In the genomic region with DNA sequence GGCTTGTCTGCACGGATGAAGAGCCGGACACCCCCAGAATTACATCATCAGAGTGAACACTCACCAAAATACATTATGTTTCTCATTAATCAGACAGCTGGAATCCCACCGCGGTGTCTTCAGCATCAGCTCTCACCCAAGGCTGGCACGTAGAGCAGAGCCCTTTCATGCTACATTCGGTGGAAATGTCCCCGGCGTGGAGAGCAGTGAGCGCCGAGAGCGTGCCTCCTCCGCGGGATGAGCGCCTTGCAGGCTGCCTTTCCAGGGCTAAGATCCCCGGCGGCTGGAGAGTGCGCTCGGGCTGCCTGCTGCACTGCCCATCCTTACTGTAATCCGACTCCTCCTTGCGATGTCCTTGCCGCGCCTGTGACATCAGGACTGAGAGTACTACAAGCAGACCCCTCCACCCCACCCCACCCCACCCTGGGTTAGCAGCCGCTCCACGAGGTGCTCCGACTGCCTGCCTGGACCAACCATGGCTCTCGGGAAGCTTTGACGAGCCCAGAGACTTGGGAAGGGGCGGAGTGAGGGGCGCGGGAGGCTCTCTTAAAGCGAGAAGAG, we compare ENCODE assay signal across 9 cellular contexts. TPM values are rescaled to one million over a fixed set of nuclear protein-coding genes. Genes with fewer than 3 reads are reported as not detected.
DNase-seq lines count a peak whose midpoint lies in the region; ATAC-seq, FAIRE-seq and TF ChIP-seq lines count a peak whose summit lies in the region.
"Had no signal": no experiment of that assay in that cellular context is flagged by ENCODE, and none has a peak within 500 bp of the region (broad histone marks: within the 10 kb centered on the region; RNA-seq: fewer than 3 reads in every experiment).

ZNF385D (minus strand) TSS at position 380 of the 561 bp plus-strand sequence; CDS start at position 86, 294 bp downstream.

- DNase-seq in MG63 (peak; percentile 49), chondrocyte (ENCODE audit: low spot score) (peak; percentile 91), keratinocyte (ENCODE audit: low read depth, low spot score) (no peak), cortex of kidney (lab: John Stamatoyannopoulos, UW) (no peak), A673 (ENCODE audit: low spot score) (no peak)
- DNase-seq: activated B cell treated with CpG ODN at 0.5 μM for 24 hours had no signal

- H3K9me3 ChIP-seq in MG63 (no peaks in the 10 kb centered on the region), keratinocyte (ENCODE audit: control insufficient read depth, low read depth, low read length) (no peaks in the 10 kb centered on the region), stomach smooth muscle (ENCODE audit: control insufficient read depth in 2 of 2, low read length in 2 of 2) (no peaks in the 10 kb centered on the region), A673 (ENCODE audit: low read depth, low read length, poor library complexity, severe bottlenecking) (peaks cover 3% of the 10 kb centered on the region)

- peak within 1 kb of the TSS; percentile 50 for H3K4me3 Mint-ChIP-seq in chondrocyte (ENCODE audit: unreplicated experiment)
- H3K4me3 Mint-ChIP-seq: activated B cell treated with CpG ODN at 0.5 μM for 24 hours had no signal

- CTCF ChIA-PET in A673 (lab: Charles Lee), result no interaction called here

- H3K27ac ChIP-seq in keratinocyte (ENCODE audit: control insufficient read depth, insufficient read depth, low read length) (no peak within 1 kb of the TSS), stomach smooth muscle (ENCODE audit: low read length) (peak within 1 kb of the TSS; percentile 42), A673 (ENCODE audit: low read depth, low read length, poor library complexity, severe bottlenecking) (no peak within 1 kb of the TSS)

- H3K27ac Mint-ChIP-seq in chondrocyte (ENCODE audit: unreplicated experiment), result no peak within 1 kb of the TSS
- H3K27ac Mint-ChIP-seq: activated B cell treated with CpG ODN at 0.5 μM for 24 hours had no signal

- dilution Hi-C loops in keratinocyte (cut with MboI; ENCODE audit: extremely low pct_ligation_motif_present, low sequenced_read_pairs), result no loop called here

- no peak for TF ChIP-seq CTCF in chondrocyte (IDR thresholded peaks at IDR 0.05)
- TF ChIP-seq CTCF in keratinocyte (optimal IDR thresholded peaks at IDR 0.05 in 1 of 3, IDR thresholded peaks at IDR 0.05 in 1 of 3, conservative IDR thresholded peaks at IDR 0.05 in 1 of 3; ENCODE audit: extremely low read depth in 1 of 3, insufficient read depth in 2 of 3, low read length in 3 of 3), result no peak
- no peak for TF ChIP-seq CTCF in A673 (conservative IDR thresholded peaks at IDR 0.05; ENCODE audit: low read depth, low read length)

- H3K27me3 ChIP-seq in MG63 (no peaks in the 10 kb centered on the region), keratinocyte (ENCODE audit: control insufficient read depth, extremely low read depth, insufficient read depth, low read length) (no peaks in the 10 kb centered on the region), stomach smooth muscle (ENCODE audit: control insufficient read depth in 1 of 2, insufficient read depth in 2 of 2, low read length in 2 of 2) (no peaks in the 10 kb centered on the region), A673 (replicated peaks; ENCODE audit: insufficient read depth, low read depth, low read length, poor library complexity) (no peaks in the 10 kb centered on the region)

- no peaks in the 10 kb centered on the region for H3K9me3 Mint-ChIP-seq in chondrocyte (ENCODE audit: low read depth)
- H3K9me3 Mint-ChIP-seq: activated B cell treated with CpG ODN at 0.5 μM for 24 hours had no signal

- no peaks in the 10 kb centered on the region for H3K4me1 ChIP-seq in keratinocyte (ENCODE audit: control insufficient read depth, extremely low read depth, insufficient read depth, low read length)
- H3K4me1 ChIP-seq in stomach smooth muscle (ENCODE audit: control insufficient read depth, insufficient read depth, low read length), result no peaks in the 10 kb centered on the region
- no peaks in the 10 kb centered on the region for H3K4me1 ChIP-seq in A673 (ENCODE audit: insufficient read depth, low read length, poor library complexity, severe bottlenecking)

- peak within 1 kb of the TSS; percentile 45 for H3K4me2 ChIP-seq in keratinocyte (ENCODE audit: control insufficient read depth, extremely low read depth, insufficient read depth, low read depth, low read length)

- no peaks in the 10 kb centered on the region for H4K20me1 ChIP-seq in keratinocyte (ENCODE audit: control insufficient read depth, extremely low read depth, insufficient read depth, low read length)

- H3K79me2 ChIP-seq in keratinocyte (ENCODE audit: control insufficient read depth, insufficient read depth, low read length), result no peaks in the 10 kb centered on the region

- H2AFZ ChIP-seq in keratinocyte (ENCODE audit: control insufficient read depth, low read length), result no peak within 1 kb of the TSS

- H3K36me3 ChIP-seq in MG63 (no peaks in the 10 kb centered on the region), keratinocyte (ENCODE audit: control insufficient read depth in 2 of 2, extremely low read depth in 1 of 2, insufficient read depth in 2 of 2, low read length in 2 of 2) (no peaks in the 10 kb centered on the region), stomach smooth muscle (ENCODE audit: control insufficient read depth in 2 of 2, insufficient read depth in 2 of 2, low read length in 2 of 2) (no peaks in the 10 kb centered on the region), A673 (ENCODE audit: insufficient read depth, low read length, poor library complexity, severe bottlenecking) (no peaks in the 10 kb centered on the region)

- POLR2A ChIA-PET in A673 (lab: Charles Lee; ENCODE audit: low non-redundant PET), result no interaction called here

- H3K27me3 Mint-ChIP-seq in chondrocyte (ENCODE audit: low read depth), result peaks cover 9% of the 10 kb centered on the region

- no peak for ATAC-seq in GM18502 (IDR thresholded peaks at IDR 0.05; ENCODE audit: poor library complexity, unreplicated experiment)
- ATAC-seq in GM18870 (IDR thresholded peaks at IDR 0.05; ENCODE audit: unreplicated experiment), result no peak

- no TSS peak for BruUV-seq in A673 (replicated peaks; lab: Mats Ljungman, UMichigan)

- no peak for FAIRE-seq in keratinocyte (lab: Jason Lieb, UNC)

- intact Hi-C loops in A673 (cut with micrococcal nuclease; ENCODE audit: unreplicated experiment), result no loop called here

- H3K4me3 ChIP-seq in MG63 (peak within 1 kb of the TSS; percentile 51), keratinocyte (ENCODE audit: control insufficient read depth in 2 of 3, extremely low read depth in 1 of 3, insufficient read depth in 2 of 3, low read depth in 1 of 3, low read length in 3 of 3) (no peak within 1 kb of the TSS), stomach smooth muscle (ENCODE audit: low read length in 2 of 2) (peak within 1 kb of the TSS; percentile 80 to 84), A673 (ENCODE audit: low read depth, low read length, poor library complexity, severe bottlenecking) (no peak within 1 kb of the TSS)

- no peaks in the 10 kb centered on the region for H3K9me1 ChIP-seq in keratinocyte (ENCODE audit: control insufficient read depth, extremely low read depth, insufficient read depth, low read length)

- H3K9ac ChIP-seq in keratinocyte (ENCODE audit: control insufficient read depth, extremely low read depth, insufficient read depth, low read length) (no peak within 1 kb of the TSS), stomach smooth muscle (ENCODE audit: low read length in 2 of 2) (peak within 1 kb of the TSS; percentile 46 to 55)

- H3K36me3 Mint-ChIP-seq in chondrocyte (ENCODE audit: low read depth), result no peaks in the 10 kb centered on the region

- peaks cover 23% of the 10 kb centered on the region for H3K4me1 Mint-ChIP-seq in chondrocyte (ENCODE audit: low read depth)
- H3K4me1 Mint-ChIP-seq: activated B cell treated with CpG ODN at 0.5 μM for 24 hours had no signal

RNA-seq across cellular contexts. Expression of gene ZNF385D, which starts in this region (rescaled TPM):
- total RNA-seq in MG63 (2014; rRNA removed; shearing (Covaris generic); ENCODE audit: low replicate concordance), result 0.44 and 3.9 TPM in 2 replicates
- total RNA-seq in chondrocyte (1.1 to 22.3 TPM (median 1.2 TPM) in 3 replicates), A673 (2021) (not detected in 2 replicates)
- 0.25 to 0.66 TPM (median 0.46 TPM) in 3 replicates for polyA plus RNA-seq in keratinocyte
- polyA plus RNA-seq in keratinocyte (2011; ENCODE audit: low read depth), result not detected
- 0.45 and 0.70 TPM in 2 replicates for polyA plus RNA-seq in keratinocyte (2011; cell fraction: cytosol; rRNA removed)
- 0.04 and 0.25 TPM in 2 replicates for polyA plus RNA-seq in keratinocyte (2011; cell fraction: nucleus; rRNA removed)
- polyA plus RNA-seq in keratinocyte (2012; ENCODE audit: low replicate concordance), result 0.15 TPM in 1 of 2 replicates, not detected in the other
- polyA minus RNA-seq in keratinocyte, result 0.89 to 1.2 TPM (median 0.96 TPM) in 3 replicates
- polyA minus RNA-seq in keratinocyte (2011; cell fraction: cytosol; rRNA and poly(A)+ RNA removed), result not detected
- 0.53 TPM in 1 of 2 replicates, not detected in the other for polyA minus RNA-seq in keratinocyte (2011; cell fraction: nucleus; rRNA and poly(A)+ RNA removed)
- total RNA-seq: activated B cell treated with CpG ODN at 0.5 μM for 24 hours had no signal

Comparison
In these comparisons a context has a peak if more than half of its experiments do, and no peak if none do; other contexts are left out.
1. DNase-seq: peak in MG63 (single experiment) and chondrocyte (single experiment); none in keratinocyte (single experiment), cortex of kidney (single experiment) and A673 (single experiment).
2. H3K4me3 ChIP-seq: peak in MG63 (single experiment) and stomach smooth muscle (2 of 2); none in keratinocyte (0 of 3) and A673 (single experiment).